In the genomic region with DNA sequence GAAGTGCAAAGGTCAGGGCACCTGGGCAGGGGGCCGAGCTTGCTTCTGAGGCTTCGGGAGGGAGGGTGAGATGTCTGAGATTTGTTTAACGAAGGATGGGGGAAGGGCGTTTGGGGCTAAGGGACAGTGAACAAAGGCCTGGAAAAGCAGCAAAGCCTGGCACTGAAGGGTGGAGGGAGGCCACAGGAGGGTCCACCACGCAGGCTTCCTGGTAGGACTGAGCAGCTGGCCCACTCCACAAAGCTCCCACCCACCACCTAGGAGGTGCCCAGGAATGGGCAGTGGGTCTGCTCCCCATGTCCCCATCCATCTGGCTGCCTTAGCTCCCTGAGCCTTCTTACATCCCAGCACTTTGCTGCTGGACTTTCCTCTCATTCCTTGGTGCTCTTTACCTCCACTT, we compare ENCODE assay signal across 19 cellular contexts. TPM values are rescaled to one million over a fixed set of nuclear protein-coding genes. Genes with fewer than 3 reads are reported as not detected.
"Had no signal": no experiment of that assay in that cellular context is flagged by ENCODE, and none has a peak within 500 bp of the region (broad histone marks: within the 10 kb centered on the region; RNA-seq: fewer than 3 reads in every experiment).

No MANE protein-coding gene starts in this region.

- DNase-seq: cortex of kidney; dorsolateral prefrontal cortex; effector memory CD4-positive, alpha-beta T cell; heart left ventricle; hippocampal formation; kidney glomerular epithelial cell; mesendoderm; naive thymus-derived CD4-positive, alpha-beta T cell; occipital lobe; psoas muscle; retina; right lobe of liver; stimulated activated CD4-positive, alpha-beta T cell treated with anti-CD3 and anti-CD28 coated beads, Interleukin-15, amount 100 ng/mL, for 24 hours; stimulated activated CD4-positive, alpha-beta T cell treated with anti-CD3 and anti-CD28 coated beads, Interleukin-1b, Interleukin-23, amount 100 ng/mL, for 48 hours; stimulated activated CD4-positive, alpha-beta T cell treated with anti-CD3 and anti-CD28 coated beads, Interleukin-4, amount 100 ng/mL, for 24 hours; tibial artery had no signal

- H3K36me3 ChIP-seq: heart left ventricle, right lobe of liver, tibial artery, upper lobe of left lung had no signal

- H3K27ac ChIP-seq: dorsolateral prefrontal cortex, heart left ventricle, psoas muscle, right lobe of liver, tibial artery, upper lobe of left lung had no signal

- H3K9me3 ChIP-seq: psoas muscle, right lobe of liver, tibial artery, upper lobe of left lung had no signal

- H3K4me1 ChIP-seq: heart left ventricle, psoas muscle, right lobe of liver, tibial artery, upper lobe of left lung had no signal

- ATAC-seq: esophagus mucosa; heart left ventricle; naive thymus-derived CD4-positive, alpha-beta T cell; psoas muscle; right lobe of liver; stimulated activated memory B cell treated with anti-CD40 and anti-IgM and Interleukin-4, amounts not matched to agents 10 μg/mL and 1 μg/mL and 100 μg/mL, for 72 hours had no signal

- H3K27me3 ChIP-seq: heart left ventricle, right lobe of liver, tibial artery, upper lobe of left lung had no signal

- H3K4me3 ChIP-seq: dorsolateral prefrontal cortex, heart left ventricle, psoas muscle, right lobe of liver, tibial artery, upper lobe of left lung had no signal

RNA-seq across cellular contexts. Expression of gene CXCL12, which starts 39.4 kb away (rescaled TPM):
- total RNA-seq: naive thymus-derived CD4-positive, alpha-beta T cell had no signal
